In the genomic region with DNA sequence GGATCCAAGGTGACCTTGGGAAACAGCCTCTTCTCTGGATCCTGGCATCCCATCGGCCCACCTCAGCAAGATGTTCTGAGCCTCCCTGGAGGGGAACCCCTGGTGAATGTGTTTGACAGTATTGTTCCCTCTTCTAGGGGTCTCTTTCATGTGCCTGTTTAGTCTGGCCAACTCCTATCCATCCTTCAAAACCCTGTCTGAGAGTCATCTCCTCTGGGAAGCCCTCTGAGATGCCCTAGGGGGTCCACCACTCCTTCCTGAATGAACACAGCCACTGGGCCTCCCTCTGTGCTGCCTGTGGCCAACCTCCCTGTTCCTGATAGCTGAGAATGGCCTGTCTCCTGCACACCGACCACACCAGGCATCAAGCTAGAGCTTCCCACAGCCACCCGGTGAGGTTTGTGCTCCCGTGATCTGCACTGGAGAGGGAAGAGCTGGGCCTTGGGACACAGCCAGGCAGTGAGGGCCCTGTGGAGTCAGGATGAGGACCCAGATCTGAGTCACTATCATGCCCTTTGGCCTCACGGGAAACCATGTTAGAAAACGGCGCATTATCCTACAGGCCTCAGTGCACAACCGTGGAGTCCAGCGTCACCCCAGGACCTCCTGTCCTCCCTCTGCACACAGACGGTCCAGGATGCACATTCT, we compare ENCODE assay signal across 21 cellular contexts. TPM values are rescaled to one million over a fixed set of nuclear protein-coding genes. Genes with fewer than 3 reads are reported as not detected.
A peak's percentile ranks its signal among the peaks of the same experiment; 100 is the strongest.
DNase-seq lines count a peak whose midpoint lies in the region; ATAC-seq, FAIRE-seq and TF ChIP-seq lines count a peak whose summit lies in the region.
"Had no signal": no experiment of that assay in that cellular context is flagged by ENCODE, and none has a peak within 500 bp of the region (broad histone marks: within the 10 kb centered on the region; RNA-seq: fewer than 3 reads in every experiment).

No MANE protein-coding gene starts in this region.

- H3K9me3 Mint-ChIP-seq in glutamatergic neuron (ENCODE audit: unreplicated experiment): peaks cover 4% of the 10 kb centered on the region
- H3K9me3 Mint-ChIP-seq: activated CD8-positive, alpha-beta T cell treated with anti-CD3 and anti-CD28 coated beads for 36 hours had no signal

- peak overlapping the region; percentile 63 for H3K4me2 ChIP-seq in A549
- H3K4me2 ChIP-seq in fibroblast of lung (ENCODE audit: extremely low read depth, insufficient read depth, low read length): no peak overlapping the region

- TF ChIP-seq CTCF in A549 (IDR thresholded peaks at IDR 0.05): no peak
- no peak for TF ChIP-seq CTCF in fibroblast of lung (conservative IDR thresholded peaks at IDR 0.05 in 1 of 2, IDR thresholded peaks at IDR 0.05 in 1 of 2; ENCODE audit: low read depth in 1 of 2, low read length in 2 of 2)
- no peak for TF ChIP-seq CTCF in glutamatergic neuron (IDR thresholded peaks at IDR 0.05; ENCODE audit: partially characterized antibody, unreplicated experiment)
- no peak for TF ChIP-seq CTCF in testis (IDR thresholded peaks at IDR 0.05)

- no peak for TF ChIP-seq EP300 in A549 (IDR thresholded peaks at IDR 0.05)

- POLR2A ChIA-PET in A549 (lab: Yijun Ruan, JAX): no interaction called here

- no peak overlapping the region for H3K9ac ChIP-seq in fibroblast of lung (ENCODE audit: insufficient read depth, low read length)

- no peaks in the 10 kb centered on the region for H3K36me3 Mint-ChIP-seq in glutamatergic neuron (ENCODE audit: unreplicated experiment)

- no peaks in the 10 kb centered on the region for H4K20me1 ChIP-seq in fibroblast of lung (ENCODE audit: control insufficient read depth, extremely low read depth, insufficient read depth, low read length)

- WGBS in A549 (ENCODE audit: missing lambda C conversion rate): 60% methylated on average over 7 of the region's 10 CpGs
- WGBS in testis, 2 donors: 90 to 94% methylated on average over 10 of the region's 10 CpGs

- no peak overlapping the region for H2AFZ ChIP-seq in fibroblast of lung (ENCODE audit: low read length)

- DNase-seq in A549 (ENCODE audit: low read depth in 1 of 2, low spot score in 1 of 2) (no peak), HCEC 1CT (peak; percentile 44), RKO (ENCODE audit: low spot score) (peak; percentile 57), fibroblast of lung (ENCODE audit: low read depth in 2 of 2) (peak; percentile 50 to 84), left cardiac atrium (no peak), glutamatergic neuron (no peak), testis (no peak)
- DNase-seq: activated T-cell treated with anti-CD3 and anti-CD28 coated beads for 4 hours, amniotic stem cell, C1 segment of cervical spinal cord, NCI-H1417, NCI-H510A, RPMI8226, T-helper 9 cell had no signal

- H3K27ac ChIP-seq in A549 (peak overlapping the region; percentile 77 to 88), fibroblast of lung (ENCODE audit: insufficient read depth, low read length) (no peak overlapping the region), testis (no peak overlapping the region)
- H3K27ac ChIP-seq: prostate gland had no signal

- H3K27me3 ChIP-seq in fibroblast of lung (ENCODE audit: control insufficient read depth, insufficient read depth, low read length) (peaks cover 16% of the 10 kb centered on the region), testis (no peaks in the 10 kb centered on the region)

- intact Hi-C loops in left cardiac atrium (cut with DNase I) (no loop called here), testis (cut with DNase I; ENCODE audit: low total_unique reads) (no loop called here)

- TF ChIP-seq RAD21 in A549 (conservative IDR thresholded peaks at IDR 0.05 in 1 of 2, IDR thresholded peaks at IDR 0.05 in 1 of 2): no peak

- no peaks in the 10 kb centered on the region for H3K36me3 ChIP-seq in fibroblast of lung (ENCODE audit: control insufficient read depth, insufficient read depth, low read length)
- H3K36me3 ChIP-seq in testis (ENCODE audit: low read depth, missing control alignments): no peaks in the 10 kb centered on the region
- H3K36me3 ChIP-seq: prostate gland had no signal

- CTCF ChIA-PET in A549 (lab: Yijun Ruan, JAX): interaction anchor here (0.9 kb wide), 2 partner anchors 11 to 56 kb away, joined by 3 read pairs; no protein-coding TSS in a partner anchor

- no peak for TF ChIP-seq POLR2A in A549 (IDR thresholded peaks at IDR 0.05; ENCODE audit: low read length)
- TF ChIP-seq POLR2A in testis (IDR thresholded peaks at IDR 0.05): no peak

- FAIRE-seq in A549 (lab: Jason Lieb, UNC): no peak
- FAIRE-seq: GM18507 had no signal

- H3K27me3 Mint-ChIP-seq in glutamatergic neuron (ENCODE audit: unreplicated experiment): peaks cover 12% of the 10 kb centered on the region

- H3K4me1 ChIP-seq in A549 (peaks cover 96% of the 10 kb centered on the region), fibroblast of lung (ENCODE audit: control insufficient read depth, extremely low read depth, insufficient read depth, low read length) (peaks cover 12% of the 10 kb centered on the region), testis (peaks cover 11% of the 10 kb centered on the region)

- peaks cover 1% of the 10 kb centered on the region for H3K4me1 Mint-ChIP-seq in glutamatergic neuron (ENCODE audit: low read depth, unreplicated experiment)

- ATAC-seq in A549: peak in 1 of 2 experiments; percentile 3; a peak in 1 of 6 replicates
- ATAC-seq in left cardiac atrium: no peak
- no peak for ATAC-seq in HG02610 (IDR thresholded peaks at IDR 0.05; ENCODE audit: unreplicated experiment)
- ATAC-seq: activated CD8-positive, alpha-beta T cell treated with anti-CD3 and anti-CD28 coated beads for 36 hours had no signal

- H3K9me3 ChIP-seq in A549: no peaks in the 10 kb centered on the region
- no peaks in the 10 kb centered on the region for H3K9me3 ChIP-seq in fibroblast of lung (ENCODE audit: control insufficient read depth, insufficient read depth, low read depth, low read length)
- no peaks in the 10 kb centered on the region for H3K9me3 ChIP-seq in testis
- H3K9me3 ChIP-seq: prostate gland had no signal

- H3K4me3 Mint-ChIP-seq in glutamatergic neuron (ENCODE audit: unreplicated experiment): no peak overlapping the region
- H3K4me3 Mint-ChIP-seq: activated CD8-positive, alpha-beta T cell treated with anti-CD3 and anti-CD28 coated beads for 36 hours had no signal

- H3K27ac Mint-ChIP-seq in glutamatergic neuron (ENCODE audit: unreplicated experiment): no peak overlapping the region
- H3K27ac Mint-ChIP-seq: activated CD8-positive, alpha-beta T cell treated with anti-CD3 and anti-CD28 coated beads for 36 hours had no signal

- H3K4me3 ChIP-seq in A549 (no peak overlapping the region; the same call in 2 of the 3 replicates), fibroblast of lung (replicated peaks in 1 of 4; ENCODE audit: control extremely low read depth in 1 of 4, insufficient read depth in 1 of 4, low read depth in 3 of 4, low read length in 4 of 4) (no peak overlapping the region), testis (no peak overlapping the region)
- H3K4me3 ChIP-seq: prostate gland had no signal

- no peaks in the 10 kb centered on the region for H3K79me2 ChIP-seq in fibroblast of lung (ENCODE audit: control insufficient read depth, insufficient read depth, low read length)

TF ChIP-seq in A549, 52 proteins besides CTCF, POLR2A, EP300 and RAD21:
- TF ChIP-seq JUNB (IDR thresholded peaks at IDR 0.05): no peak
- peak; percentile 39 for TF ChIP-seq ZFP36 (IDR thresholded peaks at IDR 0.05; ENCODE audit: borderline replicate concordance, partially characterized antibody)

RNA-seq across cellular contexts. Expression of a gene that starts 8.8 kb away (rescaled TPM):
- 16.9 and 21.0 TPM in 2 replicates for polyA plus RNA-seq in A549 (2011; rRNA removed)
- 36.4 and 59.9 TPM in 2 replicates for polyA plus RNA-seq in A549 (2012; cell fraction: cytosol; rRNA removed)
- polyA plus RNA-seq in A549 (2012; cell fraction: nucleus; rRNA removed): 48.0 and 49.6 TPM in 2 replicates
- polyA plus RNA-seq in A549 (2017; fragmentation: RNase III; extraction: RNeasy Plus Mini Kit Qiagen cat#74134 plus additional on column Dnase treatment): 80.8 to 92.0 TPM (median 82.2 TPM) in 3 replicates
- polyA minus RNA-seq in A549 (2011; rRNA and poly(A)+ RNA removed): 19.4 and 42.1 TPM in 2 replicates
- total RNA-seq in fibroblast of lung: under 0.01 and 0.17 TPM in 2 replicates
- polyA plus RNA-seq in fibroblast of lung: 0.17 TPM in 1 of 2 replicates, not detected in the other
- polyA plus RNA-seq in fibroblast of lung (2012): 0.06 and 0.76 TPM in 2 replicates
- 0.41 TPM in 1 of 2 replicates, not detected in the other for polyA minus RNA-seq in fibroblast of lung (ENCODE audit: low replicate concordance)
- total RNA-seq in left cardiac atrium: not detected
- total RNA-seq in glutamatergic neuron (ENCODE audit: unreplicated experiment): 0.37 TPM
- 1 to 10 TPM; 1.3 to 1.9 TPM for total RNA-seq in testis
- polyA plus RNA-seq in testis (ENCODE audit: insufficient read depth, low read depth, low replicate concordance): 0.65 TPM
- total RNA-seq: activated CD8-positive, alpha-beta T cell treated with anti-CD3 and anti-CD28 coated beads for 36 hours; cardiac septum; dermis microvascular lymphatic vessel endothelial cell; G401 had no signal

Comparison
In these comparisons a context has a peak if more than half of its experiments do, and no peak if none do; other contexts are left out.
1. DNase-seq: peak in HCEC 1CT (single experiment), RKO (single experiment) and fibroblast of lung (2 of 2); none in A549 (0 of 2), left cardiac atrium (single experiment), glutamatergic neuron (single experiment) and testis (single experiment).
2. H3K27ac ChIP-seq: peak in A549 (2 of 2); none in fibroblast of lung (single experiment) and testis (0 of 2).